In the genomic region with DNA sequence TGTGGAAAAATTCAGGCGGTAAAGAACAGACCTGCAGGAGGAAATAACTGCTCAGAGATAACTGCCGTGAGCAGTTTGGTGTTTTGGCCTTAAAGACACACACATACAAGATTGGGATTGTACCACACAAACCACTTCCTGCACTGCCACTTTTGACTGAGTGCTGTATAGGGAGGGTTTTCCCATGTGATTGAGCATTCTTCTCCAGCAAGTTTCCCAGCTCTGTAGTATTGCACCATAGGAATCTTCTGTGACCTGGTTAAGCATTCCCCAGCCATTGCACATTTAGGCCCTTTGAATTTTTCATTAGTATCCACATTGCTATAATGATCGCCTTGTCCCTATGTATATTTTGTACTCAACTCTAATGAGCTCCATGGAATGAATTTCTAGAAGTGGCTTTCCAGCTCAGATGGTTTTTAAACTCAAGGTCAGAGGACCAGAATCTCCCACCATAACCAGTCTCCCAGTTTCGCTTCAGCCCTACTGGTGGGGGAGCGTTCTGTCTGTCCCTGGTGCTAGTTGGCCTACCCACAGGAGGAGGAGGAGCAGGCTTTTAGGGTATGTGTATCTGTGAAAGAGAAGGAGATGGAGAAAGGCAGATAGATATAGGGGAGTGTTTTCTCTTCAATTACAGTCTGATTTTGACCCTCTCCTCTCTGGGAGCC, we compare ENCODE assay signal across 8 cellular contexts.
DNase-seq lines count a peak whose midpoint lies in the region; ATAC-seq lines count a peak whose summit lies in the region.

No MANE protein-coding gene starts in this region.

- peak; percentile 81 for DNase-seq in AG08396 (ENCODE audit: low spot score)
- DNase-seq in NCI-H226: peak; percentile 98
- DNase-seq in T47D (ENCODE audit: low read depth in 1 of 2, low spot score in 1 of 2): peak; percentile 48 to 95
- peak; percentile 81 for DNase-seq in non-pigmented ciliary epithelial cell (ENCODE audit: low read depth)
- no peak for DNase-seq in amygdala (lab: John Stamatoyannopoulos, UW)
- no peak for DNase-seq in DMS79 (lab: John Stamatoyannopoulos, UW)

- in situ Hi-C loops in T47D (cut with HindIII; ENCODE audit: low pct_unique_long_range_greater_than_20kb, low sequenced_read_pairs): no loop called here

- ATAC-seq in GM21360 (IDR thresholded peaks at IDR 0.05; ENCODE audit: unreplicated experiment): peak; percentile 44
- no peak for ATAC-seq in HG02981 (IDR thresholded peaks at IDR 0.05; ENCODE audit: unreplicated experiment)

Comparison
In these comparisons a context has a peak if more than half of its experiments do, and no peak if none do; other contexts are left out.
1. DNase-seq: peak in AG08396 (single experiment), NCI-H226 (single experiment), T47D (2 of 2) and non-pigmented ciliary epithelial cell (single experiment); none in amygdala (0 of 56) and DMS79 (single experiment).